Comparison of ENCODE assay signal across 8 cellular contexts in the genomic region with DNA sequence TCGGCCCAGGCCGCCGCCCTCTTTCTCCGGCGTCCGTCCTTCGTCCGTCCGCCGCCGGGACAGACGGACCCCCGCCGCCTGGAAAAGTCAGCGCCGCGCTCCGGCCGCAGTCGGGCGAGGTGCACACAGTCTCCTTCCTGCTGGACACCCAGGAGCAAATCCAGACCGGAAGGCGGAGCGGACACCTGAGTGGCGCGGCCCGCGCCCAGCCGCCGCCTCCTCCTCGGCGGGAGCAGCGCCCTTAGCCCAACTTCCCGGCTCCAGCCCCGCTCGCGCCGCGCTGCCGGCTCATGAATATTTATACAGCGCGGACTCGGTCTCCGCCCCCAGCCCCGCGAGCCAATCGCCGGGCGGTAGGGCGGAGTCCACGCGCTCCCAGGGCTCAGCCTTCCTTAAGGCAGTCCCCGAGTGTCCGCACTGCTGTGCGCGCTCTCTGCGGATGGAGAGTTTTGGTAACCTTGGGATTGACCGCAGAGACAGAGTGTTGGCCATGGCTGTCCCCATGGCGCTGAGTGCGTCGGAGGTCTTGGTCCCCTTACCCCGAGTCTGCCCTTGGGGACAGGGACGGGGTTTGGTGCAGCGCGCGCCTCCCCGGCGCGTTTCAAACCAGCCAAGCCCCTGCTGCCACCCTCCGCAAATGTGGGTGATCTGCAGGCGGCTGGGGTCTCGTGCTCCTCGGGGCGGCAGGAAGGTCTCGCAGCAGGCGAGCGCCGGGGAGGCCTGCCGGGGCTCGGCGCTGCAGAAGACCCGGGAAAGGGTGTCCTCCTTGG. TPM values are rescaled to one million over a fixed set of nuclear protein-coding genes. Genes with fewer than 3 reads are reported as not detected.
A peak's percentile ranks its signal among the peaks of the same experiment; 100 is the strongest.
DNase-seq lines count a peak whose midpoint lies in the region; ATAC-seq and TF ChIP-seq lines count a peak whose summit lies in the region.

Gene FZD8 (minus strand): TSS at position 274 of the 770 bp plus-strand sequence. CDS start 867 bp downstream, outside the sequence.

- ATAC-seq in HG02588 (IDR thresholded peaks at IDR 0.05; ENCODE audit: unreplicated experiment): peak; percentile 85
- ATAC-seq in aorta (ENCODE audit: low FRiP score): peak; percentile 94

- DNase-seq in NCI-H1048 (lab: John Stamatoyannopoulos, UW) (peak; percentile 80), T-helper 2 cell (peak; percentile 28 to 73 (median 52)), astrocyte of the spinal cord (ENCODE audit: low read depth, low spot score) (peak; percentile 96), hepatocyte (ENCODE audit: low spot score) (peak; percentile 95), renal cortical epithelial cell (ENCODE audit: low read depth) (peak; percentile 77), aorta (peak; percentile 95 to 96)

- H3K36me3 ChIP-seq in hepatocyte (replicated peaks; ENCODE audit: insufficient read depth, low read depth) (no peaks in the 10 kb centered on the region), aorta (ENCODE audit: control insufficient read depth in 1 of 2, insufficient read depth in 2 of 2, low read length in 1 of 2) (no peaks in the 10 kb centered on the region)

- H3K4me1 ChIP-seq in hepatocyte (ENCODE audit: insufficient read depth) (peaks cover 18% of the 10 kb centered on the region), aorta (ENCODE audit: control insufficient read depth in 1 of 2, insufficient read depth in 2 of 2, low read length in 2 of 2) (no peaks in the 10 kb centered on the region)

- H3K9me2 ChIP-seq in hepatocyte (replicated peaks; ENCODE audit: insufficient read depth): no peaks in the 10 kb centered on the region

- peaks cover 2% of the 10 kb centered on the region for H4K20me1 ChIP-seq in hepatocyte (ENCODE audit: insufficient read depth, poor library complexity, severe bottlenecking)

- in situ Hi-C loops in astrocyte of the spinal cord (cut with HindIII; ENCODE audit: low sequenced_read_pairs): no loop called here

- intact Hi-C loops in aorta (cut with DNase I): loop anchor here (5.0 to 10.0 kb wide), 4 partner anchors 533 to 865 kb away; no protein-coding TSS in a partner anchor

- under 1% methylated on average over 73 of the region's 82 CpGs for WGBS in hepatocyte (ENCODE audit: low lambda C conversion rate, missing lambda C conversion rate)
- 0% methylated on average over 72 to 82 of the region's 82 CpGs for WGBS in aorta, 2 donors

- H3K27ac ChIP-seq in hepatocyte: peak within 1 kb of the TSS; percentile 53
- peak within 1 kb of the TSS; percentile 66 to 78 for H3K27ac ChIP-seq in aorta (ENCODE audit: low read depth in 1 of 2, low read length in 2 of 2)

- H3K79me2 ChIP-seq in hepatocyte: no peaks in the 10 kb centered on the region

- H3K27me3 ChIP-seq in hepatocyte: peaks cover 31% of the 10 kb centered on the region
- no peaks in the 10 kb centered on the region for H3K27me3 ChIP-seq in aorta (ENCODE audit: control insufficient read depth in 1 of 2, insufficient read depth in 2 of 2, low read length in 1 of 2)

- TF ChIP-seq CTCF in GM12873 (IDR thresholded peaks at IDR 0.05; ENCODE audit: insufficient read depth, low read depth, low read length, missing control alignments) (peak; percentile 26), astrocyte of the spinal cord (IDR thresholded peaks at IDR 0.05; ENCODE audit: low read depth, low read length) (peak; percentile 1), hepatocyte (IDR thresholded peaks at IDR 0.05; ENCODE audit: poor library complexity) (peak; percentile 22)

- H3K4me2 ChIP-seq in hepatocyte: peak within 1 kb of the TSS; percentile 92

- H2AFZ ChIP-seq in hepatocyte: peak within 1 kb of the TSS; percentile 79

- H3K9me3 ChIP-seq in hepatocyte (ENCODE audit: low read depth): no peaks in the 10 kb centered on the region
- peaks cover under 1% of the 10 kb centered on the region for H3K9me3 ChIP-seq in aorta (ENCODE audit: control insufficient read depth, low read length)

- H3K4me3 ChIP-seq in astrocyte of the spinal cord (ENCODE audit: low read depth, low read length) (peak within 1 kb of the TSS; percentile 58), hepatocyte (peak within 1 kb of the TSS; percentile 67), aorta (ENCODE audit: low read length in 2 of 2) (peak within 1 kb of the TSS; percentile 59 to 79)

RNA-seq across cellular contexts. Expression of gene FZD8, which starts in this region (rescaled TPM):
- total RNA-seq in hepatocyte (5.9 and 7.7 TPM in 2 replicates), renal cortical epithelial cell (8.9 and 15.8 TPM in 2 replicates), aorta (10 to 100 TPM in 1 of 2 donors, 1 to 10 TPM in 1; 8.2 to 28.6 TPM)
- polyA plus RNA-seq in hepatocyte (2.6 and 3.7 TPM in 2 replicates), aorta (1 to 10 TPM in 1 of 2 donors, under 1 TPM in 1; 0.50 to 9.2 TPM)

Comparison
In these comparisons a context has a peak if more than half of its experiments do, and no peak if none do; other contexts are left out.
1. Peak in every context shown above with its lines: DNase-seq, ATAC-seq, H3K4me3 ChIP-seq and H3K27ac ChIP-seq.